8 cellular contexts compared by ENCODE assay signal in the genomic region with DNA sequence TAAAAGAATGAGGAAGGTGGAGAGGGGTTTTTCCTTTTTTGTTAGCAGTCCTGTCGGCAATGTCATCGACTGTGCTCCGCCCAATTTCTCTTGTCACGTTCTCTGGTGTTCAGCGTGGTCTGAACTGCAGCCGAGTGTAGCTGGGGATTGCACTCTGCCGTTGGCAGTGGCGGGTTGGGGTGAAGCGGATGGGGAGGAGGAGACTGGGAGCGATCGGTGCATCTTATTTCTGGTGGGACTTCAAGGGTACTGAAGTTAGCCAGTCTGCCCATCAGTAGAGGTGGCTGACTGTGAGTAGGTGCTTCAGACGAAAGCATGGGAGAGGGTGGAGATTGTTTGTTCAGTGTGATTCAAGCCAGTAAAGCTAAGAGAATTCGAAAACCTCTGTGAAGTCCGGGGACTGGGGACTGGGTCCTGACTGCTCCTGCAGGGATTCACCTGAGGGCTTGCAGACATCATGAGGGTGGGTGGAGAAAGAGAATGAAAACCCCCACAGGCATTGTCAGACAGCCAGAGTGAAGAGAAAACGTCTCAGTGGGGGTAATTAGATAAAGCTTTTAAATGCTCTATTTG. TPM values are rescaled to one million over a fixed set of nuclear protein-coding genes. Genes with fewer than 3 reads are reported as not detected.
DNase-seq lines count a peak whose midpoint lies in the region; ATAC-seq and TF ChIP-seq lines count a peak whose summit lies in the region.

No MANE protein-coding gene starts in this region.

- H3K4ac ChIP-seq in IMR-90 (ENCODE audit: low read depth, low read length) = no peak overlapping the region

- no peak overlapping the region for H3K56ac ChIP-seq in IMR-90 (ENCODE audit: extremely low read depth, insufficient read depth, low read length)

- dilution Hi-C loops in IMR-90 (cut with HindIII; ENCODE audit: low sequenced_read_pairs, unreplicated experiment) = no loop called here

- no peak overlapping the region for H2BK5ac ChIP-seq in IMR-90 (ENCODE audit: low read depth, low read length, poor library complexity, severe bottlenecking)

- 80% methylated on average over 1 of the region's 15 CpGs; no CpG with 5 or more reads in 1 of the 2 experiments for WGBS in IMR-90 (ENCODE audit: extremely low coverage in 2 of 2, insufficient read length in 1 of 2), 2 experiments

- H3K4me3 ChIP-seq in GM12864 (ENCODE audit: low read depth, low read length) (peak overlapping the region; percentile 26), IMR-90 (ENCODE audit: insufficient read depth, low read depth, low read length) (no peak overlapping the region), tibial artery (no peak overlapping the region)

- no peak overlapping the region for H3K27ac ChIP-seq in IMR-90 (ENCODE audit: insufficient read depth, low read length)
- H3K27ac ChIP-seq in tibial artery = no peak overlapping the region

- H3K27me3 ChIP-seq in IMR-90 (ENCODE audit: control insufficient read depth, insufficient read depth, low read length) = no peaks in the 10 kb centered on the region
- H3K27me3 ChIP-seq in tibial artery = no peaks in the 10 kb centered on the region

- peaks cover 72% of the 10 kb centered on the region for H3K4me1 Mint-ChIP-seq in activated CD4-positive, alpha-beta T cell treated with anti-CD3 and anti-CD28 coated beads, Interleukin-2, amount 10 ng/mL, durations not matched to agents 7 days and 5 days

- H3K23ac ChIP-seq in IMR-90 (ENCODE audit: low read depth, low read length) = peak overlapping the region; percentile 50; the same call in 1 of the 2 replicates

- no peak overlapping the region for H3K18ac ChIP-seq in IMR-90 (ENCODE audit: low read depth, low read length)

- no peak overlapping the region for H2BK15ac ChIP-seq in IMR-90 (ENCODE audit: low read depth, low read length)

- H3K36me3 Mint-ChIP-seq in activated CD4-positive, alpha-beta T cell treated with anti-CD3 and anti-CD28 coated beads, Interleukin-2, amount 10 ng/mL, durations not matched to agents 7 days and 5 days (ENCODE audit: low read depth) = peaks cover 13% of the 10 kb centered on the region

- POLR2A ChIA-PET in IMR-90 (lab: Charles Lee; ENCODE audit: unreplicated experiment) = interaction anchor here (0.6 kb wide), 1 partner anchor 1943 kb away, joined by 3 read pairs; no protein-coding TSS in a partner anchor
- POLR2A ChIA-PET in activated CD4-positive, alpha-beta T cell treated with anti-CD3 and anti-CD28 coated beads, Interleukin-2, amount 10 ng/mL, durations not matched to agents 7 days and 5 days (lab: Charles Lee) = interaction anchor here (0.6 kb wide), 1 partner anchor 33 kb away, joined by 3 read pairs; no protein-coding TSS in a partner anchor

- H3K4me2 ChIP-seq in IMR-90 (ENCODE audit: low read depth, low read length) = no peak overlapping the region; the same call in 1 of the 2 replicates

- TF ChIP-seq POLR2A in IMR-90 (IDR thresholded peaks at IDR 0.05; ENCODE audit: low read depth, low read length) = no peak

- BruUV-seq in IMR-90 (replicated peaks; lab: Mats Ljungman, UMichigan) = no TSS peak

- no peak overlapping the region for H3K14ac ChIP-seq in IMR-90 (replicated peaks; ENCODE audit: low read depth, low read length)

- TF ChIP-seq CTCF in GM12864 (IDR thresholded peaks at IDR 0.05; ENCODE audit: low read depth, low read length, missing control alignments) (no peak), IMR-90 (conservative IDR thresholded peaks at IDR 0.05; ENCODE audit: low read depth, low read length) (no peak), tibial artery (IDR thresholded peaks at IDR 0.05) (no peak)

- H2AFZ ChIP-seq in IMR-90 (replicated peaks; ENCODE audit: low read length, poor library complexity) = no peak overlapping the region

- peak overlapping the region; percentile 59 for H3K4me3 Mint-ChIP-seq in activated CD4-positive, alpha-beta T cell treated with anti-CD3 and anti-CD28 coated beads, Interleukin-2, amount 10 ng/mL, durations not matched to agents 7 days and 5 days

- H3K36me3 ChIP-seq in IMR-90 (ENCODE audit: control insufficient read depth, insufficient read depth, low read length) = no peaks in the 10 kb centered on the region
- H3K36me3 ChIP-seq in tibial artery = no peaks in the 10 kb centered on the region

- H3K9me3 Mint-ChIP-seq in activated CD4-positive, alpha-beta T cell treated with anti-CD3 and anti-CD28 coated beads, Interleukin-2, amount 10 ng/mL, durations not matched to agents 7 days and 5 days = no peaks in the 10 kb centered on the region

- no peak overlapping the region for H4K5ac ChIP-seq in IMR-90 (ENCODE audit: low read depth, low read length)

- in situ Hi-C loops in IMR-90 (cut with MboI; ENCODE audit: low sequenced_read_pairs) = no loop called here

- peaks cover 23% of the 10 kb centered on the region for H3K9me1 ChIP-seq in IMR-90 (ENCODE audit: insufficient read depth, low read length)

- H4K91ac ChIP-seq in IMR-90 (ENCODE audit: insufficient read depth, low read depth, low read length) = no peak overlapping the region

- no peak overlapping the region for H3K9ac ChIP-seq in IMR-90 (ENCODE audit: low read depth, low read length)

- peaks cover 20 to 48% of the 10 kb centered on the region in 2 experiments for H3K79me1 ChIP-seq in IMR-90 (ENCODE audit: low read depth in 1 of 2, low read length in 2 of 2)

- no peak overlapping the region for H2BK20ac ChIP-seq in IMR-90 (ENCODE audit: low read depth, low read length)

- no peak for TF ChIP-seq RAD21 in IMR-90 (IDR thresholded peaks at IDR 0.05; ENCODE audit: low read length)

- H4K8ac ChIP-seq in IMR-90 (ENCODE audit: low read depth in 2 of 2, low read length in 2 of 2) = no peak overlapping the region

- ATAC-seq in IMR-90 (ENCODE audit: low read depth) = no peak

- intact Hi-C loops in IMR-90 (cut with micrococcal nuclease) (no loop called here), tibial artery (cut with DNase I; ENCODE audit: low total_unique reads) (loop anchor here (10.0 kb wide), 1 partner anchor 122 kb away; no protein-coding TSS in a partner anchor)

- peaks cover 76% of the 10 kb centered on the region for H4K20me1 ChIP-seq in IMR-90 (ENCODE audit: insufficient read depth, low read length)

- H3K4me1 ChIP-seq in IMR-90 (ENCODE audit: control insufficient read depth, insufficient read depth, low read length) (peaks cover 8% of the 10 kb centered on the region), tibial artery (peaks cover 0 to 55% (median 38%) of the 10 kb centered on the region in 4 donors)

- DNase-seq in GM12864 (ENCODE audit: low read depth) (no peak), IMR-90 (no peak), glomerular visceral epithelial cell (ENCODE audit: extremely low spot score) (peak; percentile 39), putamen (ENCODE audit: low spot score) (no peak), NCI-H1436 (lab: John Stamatoyannopoulos, UW) (no peak), tibial artery (no peak)
- peak; percentile 59 for DNase-seq in activated CD4-positive, alpha-beta T cell treated with anti-CD3 and anti-CD28 coated beads, Interleukin-2, amount 10 ng/mL, durations not matched to agents 7 days and 5 days
- DNase-seq in stimulated activated CD4-positive, alpha-beta T cell treated with anti-CD3 and anti-CD28 coated beads, Interleukin-12 subunit alpha, Interleukin-12 subunit beta, amount 100 ng/mL, for 48 hours (ENCODE audit: low read depth in 2 of 3, low spot score in 1 of 3) = peak in 2 of 3 donors; percentile 12 to 14

- H3K27me3 Mint-ChIP-seq in activated CD4-positive, alpha-beta T cell treated with anti-CD3 and anti-CD28 coated beads, Interleukin-2, amount 10 ng/mL, durations not matched to agents 7 days and 5 days = no peaks in the 10 kb centered on the region

- CTCF ChIA-PET in IMR-90 (lab: Yijun Ruan, JAX) = no interaction called here
- CTCF ChIA-PET in activated CD4-positive, alpha-beta T cell treated with anti-CD3 and anti-CD28 coated beads, Interleukin-2, amount 10 ng/mL, durations not matched to agents 7 days and 5 days (lab: Charles Lee) = no interaction called here

- no peak overlapping the region for H2AK5ac ChIP-seq in IMR-90 (ENCODE audit: low read depth, low read length)

- H3K9me3 ChIP-seq in IMR-90 (ENCODE audit: control insufficient read depth, insufficient read depth, low read length) (no peaks in the 10 kb centered on the region), tibial artery (no peaks in the 10 kb centered on the region)

- peak overlapping the region; percentile 66 for H3K27ac Mint-ChIP-seq in activated CD4-positive, alpha-beta T cell treated with anti-CD3 and anti-CD28 coated beads, Interleukin-2, amount 10 ng/mL, durations not matched to agents 7 days and 5 days

- no peak overlapping the region for H2BK120ac ChIP-seq in IMR-90 (ENCODE audit: low read depth, low read length)

- no peak overlapping the region for H2AK9ac ChIP-seq in IMR-90 (replicated peaks; ENCODE audit: low read depth, low read length, poor library complexity)

TF ChIP-seq in IMR-90, 13 proteins besides CTCF, POLR2A, EP300 and RAD21 (continues in another document):
- no peak for TF ChIP-seq RCOR1 (IDR thresholded peaks at IDR 0.05; ENCODE audit: insufficient replicate concordance, low read length)
- TF ChIP-seq, protein P1, sequence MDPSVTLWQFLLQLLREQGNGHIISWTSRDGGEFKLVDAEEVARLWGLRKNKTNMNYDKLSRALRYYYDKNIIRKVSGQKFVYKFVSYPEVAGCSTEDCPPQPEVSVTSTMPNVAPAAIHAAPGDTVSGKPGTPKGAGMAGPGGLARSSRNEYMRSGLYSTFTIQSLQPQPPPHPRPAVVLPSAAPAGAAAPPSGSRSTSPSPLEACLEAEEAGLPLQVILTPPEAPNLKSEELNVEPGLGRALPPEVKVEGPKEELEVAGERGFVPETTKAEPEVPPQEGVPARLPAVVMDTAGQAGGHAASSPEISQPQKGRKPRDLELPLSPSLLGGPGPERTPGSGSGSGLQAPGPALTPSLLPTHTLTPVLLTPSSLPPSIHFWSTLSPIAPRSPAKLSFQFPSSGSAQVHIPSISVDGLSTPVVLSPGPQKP (IDR thresholded peaks at IDR 0.05; ENCODE audit: borderline replicate concordance, low read depth, low read length) = no peak
- TF ChIP-seq MAFK (IDR thresholded peaks at IDR 0.05; ENCODE audit: low read depth, low read length) = no peak
- no peak for TF ChIP-seq MAZ (IDR thresholded peaks at IDR 0.05; ENCODE audit: borderline replicate concordance, low read depth, low read length)
- no peak for TF ChIP-seq MXI1 (IDR thresholded peaks at IDR 0.05; ENCODE audit: borderline replicate concordance, low read depth, low read length)
- no peak for TF ChIP-seq NFE2L2 (IDR thresholded peaks at IDR 0.05; ENCODE audit: low read depth, low read length)
- TF ChIP-seq FOS (IDR thresholded peaks at IDR 0.05; ENCODE audit: low read depth, low read length) = no peak
- TF ChIP-seq SMC3 (IDR thresholded peaks at IDR 0.05; ENCODE audit: low read depth, low read length) = no peak

RNA-seq across cellular contexts. Expression of gene RREB1, which starts 5.1 kb away (rescaled TPM):
- 8.4 and 8.6 TPM in 2 replicates for total RNA-seq in IMR-90 (2012; rRNA removed)
- 4.7 and 14.5 TPM in 2 replicates for polyA plus RNA-seq in IMR-90 (2012; rRNA removed)
- polyA plus RNA-seq in IMR-90 (2012; cell fraction: cytosol; rRNA removed) = 2.1 and 2.4 TPM in 2 replicates
- polyA plus RNA-seq in IMR-90 (2012; cell fraction: nucleus; rRNA removed; ENCODE audit: low replicate concordance) = 13.2 and 13.5 TPM in 2 replicates
- total RNA-seq in activated CD4-positive, alpha-beta T cell treated with anti-CD3 and anti-CD28 coated beads, Interleukin-2, amount 10 ng/mL, durations not matched to agents 7 days and 5 days = 10 to 100 TPM; 27.2 to 30.1 TPM

Comparison
In these comparisons a context has a peak if more than half of its experiments do, and no peak if none do; other contexts are left out.
1. DNase-seq: peak in activated CD4-positive, alpha-beta T cell treated with anti-CD3 and anti-CD28 coated beads, Interleukin-2, amount 10 ng/mL, durations not matched to agents 7 days and 5 days (single experiment), glomerular visceral epithelial cell (single experiment) and stimulated activated CD4-positive, alpha-beta T cell treated with anti-CD3 and anti-CD28 coated beads, Interleukin-12 subunit alpha, Interleukin-12 subunit beta, amount 100 ng/mL, for 48 hours (2 of 3); none in GM12864 (single experiment), IMR-90 (single experiment), putamen (single experiment), NCI-H1436 (single experiment) and tibial artery (0 of 2).